1 cellular context compared by ENCODE assay signal in the genomic region with DNA sequence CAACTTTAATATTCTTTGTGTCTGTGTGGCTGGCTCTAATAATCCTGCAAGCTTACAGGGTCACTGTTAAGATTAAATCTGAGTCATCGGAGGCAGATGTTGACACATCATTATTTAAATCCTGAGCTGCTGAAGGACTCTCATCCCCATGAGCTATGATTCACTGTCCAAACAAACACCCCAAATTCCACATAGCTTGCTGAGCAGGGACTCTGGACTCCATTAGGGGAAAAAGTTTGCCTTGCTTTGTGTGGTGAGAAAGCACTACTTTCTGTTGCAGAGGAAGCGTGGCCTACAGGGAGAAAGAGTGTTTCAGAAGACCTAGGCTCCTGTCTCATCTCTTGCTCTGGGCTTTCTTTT.
TF ChIP-seq lines count a peak whose summit lies in the region.

No MANE protein-coding gene starts in this region.

TF ChIP-seq in HepG2, 621 proteins besides CTCF, POLR2A, EP300 and RAD21 (continued from another document and continues in another):
- TF ChIP-seq, protein P1, sequence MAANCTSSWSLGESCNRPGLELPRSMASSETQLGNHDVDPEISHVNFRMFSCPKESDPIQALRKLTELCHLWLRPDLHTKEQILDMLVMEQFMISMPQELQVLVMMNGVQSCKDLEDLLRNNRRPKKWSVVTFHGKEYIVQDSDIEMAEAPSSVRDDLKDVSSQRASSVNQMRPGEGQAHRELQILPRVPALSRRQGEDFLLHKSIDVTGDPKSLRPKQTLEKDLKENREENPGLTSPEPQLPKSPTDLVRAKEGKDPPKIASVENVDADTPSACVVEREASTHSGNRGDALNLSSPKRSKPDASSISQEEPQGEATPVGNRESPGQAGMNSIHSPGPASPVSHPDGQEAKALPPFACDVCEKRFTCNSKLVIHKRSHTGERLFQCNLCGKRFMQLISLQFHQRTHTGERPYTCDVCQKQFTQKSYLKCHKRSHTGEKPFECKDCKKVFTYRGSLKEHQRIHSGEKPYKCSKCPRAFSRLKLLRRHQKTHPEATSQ (CRISPR knock-in tag; IDR thresholded peaks at IDR 0.05; ENCODE audit: borderline replicate concordance), result peak; percentile 40; the same call in 1 of the 2 replicates
- TF ChIP-seq DNMT1 (CRISPR knock-in tag; IDR thresholded peaks at IDR 0.05) (no peak), ZNF256 (CRISPR knock-in tag; conservative IDR thresholded peaks at IDR 0.05) (no peak), RNF2 (conservative IDR thresholded peaks at IDR 0.05; ENCODE audit: low read depth) (no peak), ZNF180 (CRISPR knock-in tag; IDR thresholded peaks at IDR 0.05; ENCODE audit: borderline replicate concordance, low read depth) (no peak), TSC22D2 (CRISPR knock-in tag; IDR thresholded peaks at IDR 0.05; ENCODE audit: borderline replicate concordance) (no peak), JUN (CRISPR knock-in tag; IDR thresholded peaks at IDR 0.05) (peak; percentile 99), ZFP1 (CRISPR knock-in tag; IDR thresholded peaks at IDR 0.05) (no peak), ADNP (CRISPR knock-in tag; IDR thresholded peaks at IDR 0.05) (no peak), KDM4B (CRISPR knock-in tag; IDR thresholded peaks at IDR 0.05) (peak; percentile 91; the same call in 1 of the 2 replicates), ZSCAN31 (CRISPR knock-in tag; IDR thresholded peaks at IDR 0.05; ENCODE audit: low read depth) (no peak), ELF3 (CRISPR knock-in tag; IDR thresholded peaks at IDR 0.05) (peak; percentile 58), MTA3 (CRISPR knock-in tag; IDR thresholded peaks at IDR 0.05) (no peak), ZNF335 (CRISPR knock-in tag; IDR thresholded peaks at IDR 0.05) (no peak), TARDBP (CRISPR knock-in tag; IDR thresholded peaks at IDR 0.05) (peak; percentile 85; the same call in 1 of the 2 replicates), ZNF329 (CRISPR knock-in tag; IDR thresholded peaks at IDR 0.05; ENCODE audit: low read depth) (no peak), HES4 (CRISPR knock-in tag; IDR thresholded peaks at IDR 0.05; ENCODE audit: borderline replicate concordance) (no peak), ZNF792 (CRISPR knock-in tag; IDR thresholded peaks at IDR 0.05) (0 out of 2 replicates have a peak, but pooled peaks have one; percentile 40), SMAD1 (CRISPR knock-in tag; IDR thresholded peaks at IDR 0.05; ENCODE audit: borderline replicate concordance, low read depth) (no peak), RXRB (CRISPR knock-in tag; IDR thresholded peaks at IDR 0.05; ENCODE audit: borderline replicate concordance) (peak; percentile 86)
- TF ChIP-seq, protein P2, sequence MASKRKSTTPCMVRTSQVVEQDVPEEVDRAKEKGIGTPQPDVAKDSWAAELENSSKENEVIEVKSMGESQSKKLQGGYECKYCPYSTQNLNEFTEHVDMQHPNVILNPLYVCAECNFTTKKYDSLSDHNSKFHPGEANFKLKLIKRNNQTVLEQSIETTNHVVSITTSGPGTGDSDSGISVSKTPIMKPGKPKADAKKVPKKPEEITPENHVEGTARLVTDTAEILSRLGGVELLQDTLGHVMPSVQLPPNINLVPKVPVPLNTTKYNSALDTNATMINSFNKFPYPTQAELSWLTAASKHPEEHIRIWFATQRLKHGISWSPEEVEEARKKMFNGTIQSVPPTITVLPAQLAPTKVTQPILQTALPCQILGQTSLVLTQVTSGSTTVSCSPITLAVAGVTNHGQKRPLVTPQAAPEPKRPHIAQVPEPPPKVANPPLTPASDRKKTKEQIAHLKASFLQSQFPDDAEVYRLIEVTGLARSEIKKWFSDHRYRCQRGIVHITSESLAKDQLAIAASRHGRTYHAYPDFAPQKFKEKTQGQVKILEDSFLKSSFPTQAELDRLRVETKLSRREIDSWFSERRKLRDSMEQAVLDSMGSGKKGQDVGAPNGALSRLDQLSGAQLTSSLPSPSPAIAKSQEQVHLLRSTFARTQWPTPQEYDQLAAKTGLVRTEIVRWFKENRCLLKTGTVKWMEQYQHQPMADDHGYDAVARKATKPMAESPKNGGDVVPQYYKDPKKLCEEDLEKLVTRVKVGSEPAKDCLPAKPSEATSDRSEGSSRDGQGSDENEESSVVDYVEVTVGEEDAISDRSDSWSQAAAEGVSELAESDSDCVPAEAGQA (IDR thresholded peaks at IDR 0.05; ENCODE audit: low read depth), result no peak
- TF ChIP-seq, protein P2 (CRISPR knock-in tag; IDR thresholded peaks at IDR 0.05; ENCODE audit: borderline replicate concordance), result peak; percentile 15; the same call in 1 of the 2 replicates
- TF ChIP-seq, protein P3, sequence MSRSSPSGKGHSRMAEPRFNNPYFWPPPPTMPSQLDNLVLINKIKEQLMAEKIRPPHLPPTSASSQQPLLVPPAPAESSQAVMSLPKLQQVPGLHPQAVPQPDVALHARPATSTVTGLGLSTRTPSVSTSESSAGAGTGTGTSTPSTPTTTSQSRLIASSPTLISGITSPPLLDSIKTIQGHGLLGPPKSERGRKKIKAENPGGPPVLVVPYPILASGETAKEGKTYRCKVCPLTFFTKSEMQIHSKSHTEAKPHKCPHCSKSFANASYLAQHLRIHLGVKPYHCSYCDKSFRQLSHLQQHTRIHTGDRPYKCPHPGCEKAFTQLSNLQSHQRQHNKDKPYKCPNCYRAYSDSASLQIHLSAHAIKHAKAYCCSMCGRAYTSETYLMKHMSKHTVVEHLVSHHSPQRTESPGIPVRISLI (CRISPR knock-in tag; IDR thresholded peaks at IDR 0.05; ENCODE audit: borderline replicate concordance), result peak; percentile 42; the same call in 1 of the 2 replicates
- TF ChIP-seq, protein P4, sequence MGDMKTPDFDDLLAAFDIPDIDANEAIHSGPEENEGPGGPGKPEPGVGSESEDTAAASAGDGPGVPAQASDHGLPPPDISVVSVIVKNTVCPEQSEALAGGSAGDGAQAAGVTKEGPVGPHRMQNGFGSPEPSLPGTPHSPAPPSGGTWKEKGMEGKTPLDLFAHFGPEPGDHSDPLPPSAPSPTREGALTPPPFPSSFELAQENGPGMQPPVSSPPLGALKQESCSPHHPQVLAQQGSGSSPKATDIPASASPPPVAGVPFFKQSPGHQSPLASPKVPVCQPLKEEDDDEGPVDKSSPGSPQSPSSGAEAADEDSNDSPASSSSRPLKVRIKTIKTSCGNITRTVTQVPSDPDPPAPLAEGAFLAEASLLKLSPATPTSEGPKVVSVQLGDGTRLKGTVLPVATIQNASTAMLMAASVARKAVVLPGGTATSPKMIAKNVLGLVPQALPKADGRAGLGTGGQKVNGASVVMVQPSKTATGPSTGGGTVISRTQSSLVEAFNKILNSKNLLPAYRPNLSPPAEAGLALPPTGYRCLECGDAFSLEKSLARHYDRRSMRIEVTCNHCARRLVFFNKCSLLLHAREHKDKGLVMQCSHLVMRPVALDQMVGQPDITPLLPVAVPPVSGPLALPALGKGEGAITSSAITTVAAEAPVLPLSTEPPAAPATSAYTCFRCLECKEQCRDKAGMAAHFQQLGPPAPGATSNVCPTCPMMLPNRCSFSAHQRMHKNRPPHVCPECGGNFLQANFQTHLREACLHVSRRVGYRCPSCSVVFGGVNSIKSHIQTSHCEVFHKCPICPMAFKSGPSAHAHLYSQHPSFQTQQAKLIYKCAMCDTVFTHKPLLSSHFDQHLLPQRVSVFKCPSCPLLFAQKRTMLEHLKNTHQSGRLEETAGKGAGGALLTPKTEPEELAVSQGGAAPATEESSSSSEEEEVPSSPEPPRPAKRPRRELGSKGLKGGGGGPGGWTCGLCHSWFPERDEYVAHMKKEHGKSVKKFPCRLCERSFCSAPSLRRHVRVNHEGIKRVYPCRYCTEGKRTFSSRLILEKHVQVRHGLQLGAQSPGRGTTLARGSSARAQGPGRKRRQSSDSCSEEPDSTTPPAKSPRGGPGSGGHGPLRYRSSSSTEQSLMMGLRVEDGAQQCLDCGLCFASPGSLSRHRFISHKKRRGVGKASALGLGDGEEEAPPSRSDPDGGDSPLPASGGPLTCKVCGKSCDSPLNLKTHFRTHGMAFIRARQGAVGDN (CRISPR knock-in tag; IDR thresholded peaks at IDR 0.05), result no peak
- TF ChIP-seq, protein P5, sequence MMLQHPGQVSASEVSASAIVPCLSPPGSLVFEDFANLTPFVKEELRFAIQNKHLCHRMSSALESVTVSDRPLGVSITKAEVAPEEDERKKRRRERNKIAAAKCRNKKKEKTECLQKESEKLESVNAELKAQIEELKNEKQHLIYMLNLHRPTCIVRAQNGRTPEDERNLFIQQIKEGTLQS (CRISPR knock-in tag; IDR thresholded peaks at IDR 0.05), result peak; percentile 96
- TF ChIP-seq, protein P6, sequence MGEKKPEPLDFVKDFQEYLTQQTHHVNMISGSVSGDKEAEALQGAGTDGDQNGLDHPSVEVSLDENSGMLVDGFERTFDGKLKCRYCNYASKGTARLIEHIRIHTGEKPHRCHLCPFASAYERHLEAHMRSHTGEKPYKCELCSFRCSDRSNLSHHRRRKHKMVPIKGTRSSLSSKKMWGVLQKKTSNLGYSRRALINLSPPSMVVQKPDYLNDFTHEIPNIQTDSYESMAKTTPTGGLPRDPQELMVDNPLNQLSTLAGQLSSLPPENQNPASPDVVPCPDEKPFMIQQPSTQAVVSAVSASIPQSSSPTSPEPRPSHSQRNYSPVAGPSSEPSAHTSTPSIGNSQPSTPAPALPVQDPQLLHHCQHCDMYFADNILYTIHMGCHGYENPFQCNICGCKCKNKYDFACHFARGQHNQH (CRISPR knock-in tag; IDR thresholded peaks at IDR 0.05), result peak; percentile 86; the same call in 1 of the 2 replicates
- TF ChIP-seq, protein P7, sequence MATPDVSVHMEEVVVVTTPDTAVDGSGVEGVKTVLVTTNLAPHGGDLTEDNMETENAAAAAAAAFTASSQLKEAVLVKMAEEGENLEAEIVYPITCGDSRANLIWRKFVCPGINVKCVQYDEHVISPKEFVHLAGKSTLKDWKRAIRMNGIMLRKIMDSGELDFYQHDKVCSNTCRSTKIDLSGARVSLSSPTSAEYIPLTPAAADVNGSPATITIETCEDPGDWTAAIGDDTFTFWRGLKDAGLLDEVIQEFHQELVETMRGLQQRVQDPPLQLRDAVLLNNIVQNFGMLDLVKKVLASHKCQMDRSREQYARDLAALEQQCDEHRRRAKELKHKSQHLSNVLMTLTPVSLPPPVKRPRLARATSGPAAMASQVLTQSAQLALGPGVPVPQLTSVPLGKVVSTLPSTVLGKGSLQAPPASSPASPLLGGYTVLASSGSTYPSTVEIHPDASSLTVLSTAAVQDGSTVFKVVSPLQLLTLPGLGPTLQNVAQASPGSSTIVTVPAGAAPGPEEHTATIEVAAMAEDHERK (CRISPR knock-in tag; IDR thresholded peaks at IDR 0.05; ENCODE audit: low read depth), result 0 out of 2 replicates have a peak, but pooled peaks have one; percentile 39
- TF ChIP-seq, protein P8, sequence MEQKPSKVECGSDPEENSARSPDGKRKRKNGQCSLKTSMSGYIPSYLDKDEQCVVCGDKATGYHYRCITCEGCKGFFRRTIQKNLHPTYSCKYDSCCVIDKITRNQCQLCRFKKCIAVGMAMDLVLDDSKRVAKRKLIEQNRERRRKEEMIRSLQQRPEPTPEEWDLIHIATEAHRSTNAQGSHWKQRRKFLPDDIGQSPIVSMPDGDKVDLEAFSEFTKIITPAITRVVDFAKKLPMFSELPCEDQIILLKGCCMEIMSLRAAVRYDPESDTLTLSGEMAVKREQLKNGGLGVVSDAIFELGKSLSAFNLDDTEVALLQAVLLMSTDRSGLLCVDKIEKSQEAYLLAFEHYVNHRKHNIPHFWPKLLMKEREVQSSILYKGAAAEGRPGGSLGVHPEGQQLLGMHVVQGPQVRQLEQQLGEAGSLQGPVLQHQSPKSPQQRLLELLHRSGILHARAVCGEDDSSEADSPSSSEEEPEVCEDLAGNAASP (CRISPR knock-in tag; IDR thresholded peaks at IDR 0.05; ENCODE audit: borderline replicate concordance), result peak; percentile 46; the same call in 1 of the 2 replicates
- TF ChIP-seq, protein P9, sequence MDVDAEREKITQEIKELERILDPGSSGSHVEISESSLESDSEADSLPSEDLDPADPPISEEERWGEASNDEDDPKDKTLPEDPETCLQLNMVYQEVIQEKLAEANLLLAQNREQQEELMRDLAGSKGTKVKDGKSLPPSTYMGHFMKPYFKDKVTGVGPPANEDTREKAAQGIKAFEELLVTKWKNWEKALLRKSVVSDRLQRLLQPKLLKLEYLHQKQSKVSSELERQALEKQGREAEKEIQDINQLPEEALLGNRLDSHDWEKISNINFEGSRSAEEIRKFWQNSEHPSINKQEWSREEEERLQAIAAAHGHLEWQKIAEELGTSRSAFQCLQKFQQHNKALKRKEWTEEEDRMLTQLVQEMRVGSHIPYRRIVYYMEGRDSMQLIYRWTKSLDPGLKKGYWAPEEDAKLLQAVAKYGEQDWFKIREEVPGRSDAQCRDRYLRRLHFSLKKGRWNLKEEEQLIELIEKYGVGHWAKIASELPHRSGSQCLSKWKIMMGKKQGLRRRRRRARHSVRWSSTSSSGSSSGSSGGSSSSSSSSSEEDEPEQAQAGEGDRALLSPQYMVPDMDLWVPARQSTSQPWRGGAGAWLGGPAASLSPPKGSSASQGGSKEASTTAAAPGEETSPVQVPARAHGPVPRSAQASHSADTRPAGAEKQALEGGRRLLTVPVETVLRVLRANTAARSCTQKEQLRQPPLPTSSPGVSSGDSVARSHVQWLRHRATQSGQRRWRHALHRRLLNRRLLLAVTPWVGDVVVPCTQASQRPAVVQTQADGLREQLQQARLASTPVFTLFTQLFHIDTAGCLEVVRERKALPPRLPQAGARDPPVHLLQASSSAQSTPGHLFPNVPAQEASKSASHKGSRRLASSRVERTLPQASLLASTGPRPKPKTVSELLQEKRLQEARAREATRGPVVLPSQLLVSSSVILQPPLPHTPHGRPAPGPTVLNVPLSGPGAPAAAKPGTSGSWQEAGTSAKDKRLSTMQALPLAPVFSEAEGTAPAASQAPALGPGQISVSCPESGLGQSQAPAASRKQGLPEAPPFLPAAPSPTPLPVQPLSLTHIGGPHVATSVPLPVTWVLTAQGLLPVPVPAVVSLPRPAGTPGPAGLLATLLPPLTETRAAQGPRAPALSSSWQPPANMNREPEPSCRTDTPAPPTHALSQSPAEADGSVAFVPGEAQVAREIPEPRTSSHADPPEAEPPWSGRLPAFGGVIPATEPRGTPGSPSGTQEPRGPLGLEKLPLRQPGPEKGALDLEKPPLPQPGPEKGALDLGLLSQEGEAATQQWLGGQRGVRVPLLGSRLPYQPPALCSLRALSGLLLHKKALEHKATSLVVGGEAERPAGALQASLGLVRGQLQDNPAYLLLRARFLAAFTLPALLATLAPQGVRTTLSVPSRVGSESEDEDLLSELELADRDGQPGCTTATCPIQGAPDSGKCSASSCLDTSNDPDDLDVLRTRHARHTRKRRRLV (CRISPR knock-in tag; IDR thresholded peaks at IDR 0.05), result no peak
- TF ChIP-seq, protein P10, sequence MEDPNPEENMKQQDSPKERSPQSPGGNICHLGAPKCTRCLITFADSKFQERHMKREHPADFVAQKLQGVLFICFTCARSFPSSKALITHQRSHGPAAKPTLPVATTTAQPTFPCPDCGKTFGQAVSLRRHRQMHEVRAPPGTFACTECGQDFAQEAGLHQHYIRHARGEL (CRISPR knock-in tag; IDR thresholded peaks at IDR 0.05), result no peak
